ENCODE assay signal across 1 cellular context in genomic region chr1:172883844-172884243, GRCh38.
TF ChIP-seq lines count a peak whose summit lies in the region.

No MANE protein-coding gene starts in this region.

TF ChIP-seq in HCT116, 20 proteins besides CTCF, POLR2A, EP300 and RAD21 (continued from another document):
- TF ChIP-seq ELF1 (IDR thresholded peaks at IDR 0.05; ENCODE audit: borderline replicate concordance, low read depth) (no peak), FOSL1 (IDR thresholded peaks at IDR 0.05; ENCODE audit: low read depth) (no peak), CBX3 (IDR thresholded peaks at IDR 0.05; ENCODE audit: low read depth) (no peak), CEBPB (IDR thresholded peaks at IDR 0.05; ENCODE audit: low read depth) (no peak), EGR1 (IDR thresholded peaks at IDR 0.05; ENCODE audit: low read depth) (no peak), MAX (IDR thresholded peaks at IDR 0.05) (no peak)
